In genomic region chrX:109624641-109625311, GRCh38 we compare ENCODE assay signal across 13 cellular contexts. TPM values are rescaled to one million over a fixed set of nuclear protein-coding genes. Genes with fewer than 3 reads are reported as not detected.
A peak's percentile ranks its signal among the peaks of the same experiment; 100 is the strongest.
DNase-seq lines count a peak whose midpoint lies in the region; ATAC-seq and TF ChIP-seq lines count a peak whose summit lies in the region.
"Had no signal": no experiment of that assay in that cellular context is flagged by ENCODE, and none has a peak within 500 bp of the region (broad histone marks: within the 10 kb centered on the region; RNA-seq: fewer than 3 reads in every experiment).

TSS of gene KCNE5 (minus strand) at chrX:109625172. CDS start at chrX:109625020, 152 bp downstream.

- H3K36me3 ChIP-seq in neural progenitor cell = no peaks in the 10 kb centered on the region
- H3K36me3 ChIP-seq: gastrocnemius medialis had no signal

- ATAC-seq in left cardiac atrium (peak; percentile 56 to 70), GM19328 (IDR thresholded peaks at IDR 0.05; ENCODE audit: unreplicated experiment) (no peak), GM19463 (IDR thresholded peaks at IDR 0.05; ENCODE audit: unreplicated experiment) (no peak)
- ATAC-seq: activated T-cell treated with anti-CD3 and anti-CD28 coated beads, Interleukin-2, amount 50 U/mL, for 4 hours; gastrocnemius medialis had no signal

- peaks cover 3% of the 10 kb centered on the region for H3K27me3 ChIP-seq in neural progenitor cell
- H3K27me3 ChIP-seq: gastrocnemius medialis had no signal

- H2AFZ ChIP-seq in neural progenitor cell (replicated peaks) = peak within 1 kb of the TSS; percentile 57

- no peak within 1 kb of the TSS for H3K9ac ChIP-seq in neural progenitor cell

- H3K4me1 ChIP-seq in neural progenitor cell = no peaks in the 10 kb centered on the region
- H3K4me1 ChIP-seq: gastrocnemius medialis had no signal

- peaks cover 9% of the 10 kb centered on the region for H3K36me3 Mint-ChIP-seq in neural progenitor cell

- H3K4me2 ChIP-seq in neural progenitor cell = peak within 1 kb of the TSS; percentile 66

- peaks cover 12% of the 10 kb centered on the region for H3K27me3 Mint-ChIP-seq in neural progenitor cell (ENCODE audit: insufficient read depth, low read depth)

- DNase-seq in AG20443 (ENCODE audit: low spot score) = peak; percentile 10
- peak; percentile 29 for DNase-seq in SK-N-DZ (ENCODE audit: low spot score)
- DNase-seq in left cardiac atrium = peak; percentile 19
- DNase-seq in neural progenitor cell (ENCODE audit: low spot score) = peak; percentile 79
- no peak for DNase-seq in NCI-H748 (lab: John Stamatoyannopoulos, UW; ENCODE audit: unreplicated experiment)
- DNase-seq in stimulated activated CD4-positive, alpha-beta T cell treated with anti-CD3 and anti-CD28 coated beads, Interleukin-4, amount 100 ng/mL, for 24 hours = no peak
- DNase-seq: activated T-cell treated with anti-CD3 and anti-CD28 coated beads, Interleukin-2, amount 50 U/mL, for 4 hours; gastrocnemius medialis; GOT3; NCI-H2081 treated with DMSO at 0.1 percent for 48 hours had no signal

- peak within 1 kb of the TSS; percentile 31 for H3K4me3 ChIP-seq in neural progenitor cell

- no peaks in the 10 kb centered on the region for H3K79me2 ChIP-seq in neural progenitor cell (ENCODE audit: low read depth)

- no peak for TF ChIP-seq CTCF in neural progenitor cell (IDR thresholded peaks at IDR 0.05)

- H3K9me3 Mint-ChIP-seq in neural progenitor cell = peaks cover 12% of the 10 kb centered on the region
- H3K9me3 Mint-ChIP-seq: activated T-cell treated with anti-CD3 and anti-CD28 coated beads, Interleukin-2, amount 50 U/mL, for 4 hours had no signal

- no peak within 1 kb of the TSS for H3K27ac Mint-ChIP-seq in neural progenitor cell

- H3K9me3 ChIP-seq in neural progenitor cell (ENCODE audit: low read depth) = no peaks in the 10 kb centered on the region
- H3K9me3 ChIP-seq: gastrocnemius medialis had no signal

- H3K27ac ChIP-seq in neural progenitor cell = no peak within 1 kb of the TSS
- H3K27ac ChIP-seq: gastrocnemius medialis had no signal

- no peaks in the 10 kb centered on the region for H3F3A ChIP-seq in neural progenitor cell (ENCODE audit: low read depth)

- peaks cover 22% of the 10 kb centered on the region for H3K4me1 Mint-ChIP-seq in neural progenitor cell

- peak within 1 kb of the TSS; percentile 52 for H3K4me3 Mint-ChIP-seq in neural progenitor cell
- H3K4me3 Mint-ChIP-seq: activated T-cell treated with anti-CD3 and anti-CD28 coated beads, Interleukin-2, amount 50 U/mL, for 4 hours had no signal

- H4K20me1 ChIP-seq in neural progenitor cell (ENCODE audit: low read depth) = no peaks in the 10 kb centered on the region

- intact Hi-C loops in left cardiac atrium (cut with DNase I) = no loop called here

RNA-seq across cellular contexts. Expression of gene KCNE5, which starts in this region (rescaled TPM):
- polyA plus RNA-seq in SK-N-DZ (2014; cell fraction: cytosol; rRNA removed) = 0.38 TPM in 1 of 2 replicates, not detected in the other
- 0.73 TPM in 1 of 2 replicates, not detected in the other for polyA plus RNA-seq in SK-N-DZ (2014; cell fraction: nucleus; rRNA removed)
- total RNA-seq in left cardiac atrium (under 1 TPM; 0.38 to 0.50 TPM), neural progenitor cell (ENCODE audit: low replicate concordance) (1.3 and 1.6 TPM in 2 replicates)
- total RNA-seq: mononuclear cell had no signal

Comparison
In these comparisons a context has a peak if more than half of its experiments do, and no peak if none do; other contexts are left out.
1. Peak in DNase-seq and ATAC-seq in left cardiac atrium; RNA of the gene not detected or under 1 TPM.
2. DNase-seq: peak in AG20443 (single experiment), SK-N-DZ (single experiment) and neural progenitor cell (single experiment); none in NCI-H748 (single experiment) and stimulated activated CD4-positive, alpha-beta T cell treated with anti-CD3 and anti-CD28 coated beads, Interleukin-4, amount 100 ng/mL, for 24 hours (single experiment).